ENCODE assay signal across 8 cellular contexts in genomic region chr1:220733090-220733569, GRCh38. TPM values are rescaled to one million over a fixed set of nuclear protein-coding genes. Genes with fewer than 3 reads are reported as not detected.
A peak's percentile ranks its signal among the peaks of the same experiment; 100 is the strongest.
DNase-seq lines count a peak whose midpoint lies in the region; ATAC-seq and TF ChIP-seq lines count a peak whose summit lies in the region.

No MANE protein-coding gene starts in this region.

- H3K27ac Mint-ChIP-seq in activated CD8-positive, alpha-beta memory T cell treated with anti-CD3 and anti-CD28 coated beads, Interleukin-2, amount 10 ng/mL, durations not matched to agents 7 days and 5 days = no peak overlapping the region

- no peak overlapping the region for H3K4me3 ChIP-seq in HL-60 (replicated peaks; ENCODE audit: insufficient read depth, low read length)
- peak overlapping the region; percentile 12 for H3K4me3 ChIP-seq in epithelial cell of esophagus (ENCODE audit: low read length)
- peak overlapping the region; percentile 40 to 55 for H3K4me3 ChIP-seq in muscle layer of duodenum (ENCODE audit: low read depth in 1 of 2, low read length in 2 of 2)

- H3K4me1 Mint-ChIP-seq in activated CD8-positive, alpha-beta memory T cell treated with anti-CD3 and anti-CD28 coated beads, Interleukin-2, amount 10 ng/mL, durations not matched to agents 7 days and 5 days = peaks cover 9% of the 10 kb centered on the region

- peak; percentile 95 for ATAC-seq in activated CD8-positive, alpha-beta memory T cell treated with anti-CD3 and anti-CD28 coated beads, Interleukin-2, amount 10 ng/mL, durations not matched to agents 7 days and 5 days

- no peaks in the 10 kb centered on the region for H3K36me3 ChIP-seq in muscle layer of duodenum (ENCODE audit: control insufficient read depth in 1 of 2, insufficient read depth in 2 of 2, low read length in 2 of 2)

- H3K4me1 ChIP-seq in muscle layer of duodenum (ENCODE audit: control insufficient read depth in 1 of 2, insufficient read depth in 2 of 2, low read length in 2 of 2) = peaks cover 0 to 6% of the 10 kb centered on the region in 2 donors

- peaks cover 4% of the 10 kb centered on the region for H3K27me3 Mint-ChIP-seq in activated CD8-positive, alpha-beta memory T cell treated with anti-CD3 and anti-CD28 coated beads, Interleukin-2, amount 10 ng/mL, durations not matched to agents 7 days and 5 days

- no peak overlapping the region for H3K4me3 Mint-ChIP-seq in activated CD8-positive, alpha-beta memory T cell treated with anti-CD3 and anti-CD28 coated beads, Interleukin-2, amount 10 ng/mL, durations not matched to agents 7 days and 5 days

- DNase-seq in COLO668 (lab: John Stamatoyannopoulos, UW; ENCODE audit: unreplicated experiment) (peak; percentile 70), GM20000 (ENCODE audit: low spot score) (peak; percentile 66), HL-60 (ENCODE audit: low read depth in 1 of 2, low spot score in 1 of 2) (peak; percentile 77 to 86), NOMO-1 treated with dmso at 0.1 percent for 144 hours (lab: John Stamatoyannopoulos, UW; ENCODE audit: unreplicated experiment) (peak; percentile 69), epithelial cell of esophagus (ENCODE audit: low read depth) (peak; percentile 95)
- DNase-seq in activated CD8-positive, alpha-beta memory T cell treated with anti-CD3 and anti-CD28 coated beads, Interleukin-2, amount 10 ng/mL, durations not matched to agents 7 days and 5 days = peak; percentile 84
- DNase-seq in stimulated activated CD8-positive, alpha-beta memory T cell treated with anti-CD3 and anti-CD28 coated beads, Interleukin-4, amount 100 ng/mL, for 48 hours = peak; percentile 91

- H3K9me3 Mint-ChIP-seq in activated CD8-positive, alpha-beta memory T cell treated with anti-CD3 and anti-CD28 coated beads, Interleukin-2, amount 10 ng/mL, durations not matched to agents 7 days and 5 days (ENCODE audit: low read depth) = no peaks in the 10 kb centered on the region

- CTCF ChIA-PET in activated CD8-positive, alpha-beta memory T cell treated with anti-CD3 and anti-CD28 coated beads, Interleukin-2, amount 10 ng/mL, durations not matched to agents 7 days and 5 days (lab: Charles Lee) = interaction anchor here (0.6 to 2.7 kb wide), 25 partner anchors 9 to 893 kb away, joined by 3 to 16 read pairs (median 4); partner anchors contain the start of gene C1orf115

- TF ChIP-seq CTCF in GM20000 (IDR thresholded peaks at IDR 0.05; ENCODE audit: extremely low read depth, missing control alignments) = peak; percentile 52
- peak; percentile 75 for TF ChIP-seq CTCF in HL-60 (IDR thresholded peaks at IDR 0.05; ENCODE audit: insufficient read depth, low read length)
- TF ChIP-seq CTCF in epithelial cell of esophagus (IDR thresholded peaks at IDR 0.05; ENCODE audit: insufficient read depth, low read depth, low read length, missing control alignments) = peak; percentile 87

- no peaks in the 10 kb centered on the region for H3K9me3 ChIP-seq in muscle layer of duodenum (ENCODE audit: control insufficient read depth in 1 of 2, low read length in 2 of 2)

- H3K27me3 ChIP-seq in HL-60 (ENCODE audit: insufficient read depth, poor library complexity, severe bottlenecking) (no peaks in the 10 kb centered on the region), muscle layer of duodenum (ENCODE audit: low read depth, low read length) (no peaks in the 10 kb centered on the region)

- H3K36me3 Mint-ChIP-seq in activated CD8-positive, alpha-beta memory T cell treated with anti-CD3 and anti-CD28 coated beads, Interleukin-2, amount 10 ng/mL, durations not matched to agents 7 days and 5 days = no peaks in the 10 kb centered on the region

- no peak overlapping the region for H3K27ac ChIP-seq in HL-60 (replicated peaks)
- peak overlapping the region; percentile 70 for H3K27ac ChIP-seq in muscle layer of duodenum (ENCODE audit: low read length)

RNA-seq across cellular contexts. Expression of gene MTARC2, which starts 15.0 kb away (rescaled TPM):
- not detected for total RNA-seq in activated CD8-positive, alpha-beta memory T cell treated with anti-CD3 and anti-CD28 coated beads, Interleukin-2, amount 10 ng/mL, durations not matched to agents 7 days and 5 days

RNA-seq across cellular contexts. Expression of gene C1orf115, which starts 43.0 kb away (rescaled TPM):
- under 1 TPM; 0.12 to 0.16 TPM for total RNA-seq in activated CD8-positive, alpha-beta memory T cell treated with anti-CD3 and anti-CD28 coated beads, Interleukin-2, amount 10 ng/mL, durations not matched to agents 7 days and 5 days

RNA-seq across cellular contexts. Expression of gene MTARC1, which starts 53.6 kb away (rescaled TPM):
- total RNA-seq in activated CD8-positive, alpha-beta memory T cell treated with anti-CD3 and anti-CD28 coated beads, Interleukin-2, amount 10 ng/mL, durations not matched to agents 7 days and 5 days = not detected
